ENCODE assay signal across 17 cellular contexts in genomic region chr6:157974341-157974894, GRCh38. TPM values are rescaled to one million over a fixed set of nuclear protein-coding genes. Genes with fewer than 3 reads are reported as not detected.
DNase-seq lines count a peak whose midpoint lies in the region; ATAC-seq and TF ChIP-seq lines count a peak whose summit lies in the region.
"Had no signal": no experiment of that assay in that cellular context is flagged by ENCODE, and none has a peak within 500 bp of the region (broad histone marks: within the 10 kb centered on the region; RNA-seq: fewer than 3 reads in every experiment).

No MANE protein-coding gene starts in this region.

- no peaks in the 10 kb centered on the region for H3K4me1 ChIP-seq in HEK293 (ENCODE audit: control insufficient read depth, insufficient read depth, low read length)
- H3K4me1 ChIP-seq: gastrocnemius medialis had no signal

- no peak overlapping the region for H3K4me3 ChIP-seq in HEK293 (ENCODE audit: low read depth, low read length)
- H3K4me3 ChIP-seq: gastrocnemius medialis, Peyer's patch had no signal

- no peaks in the 10 kb centered on the region for H3K36me3 ChIP-seq in HEK293 (ENCODE audit: control insufficient read depth in 2 of 2, insufficient read depth in 1 of 2, low read length in 2 of 2)
- H3K36me3 ChIP-seq: gastrocnemius medialis, Peyer's patch had no signal

- TF ChIP-seq CTCF in HEK293 (tag by site-specific recombination; IDR thresholded peaks at IDR 0.05) (no peak), VCaP (conservative IDR thresholded peaks at IDR 0.05) (no peak)

- POLR2A ChIA-PET in HEK293 (lab: Yijun Ruan, JAX): no interaction called here

- H3K9me3 ChIP-seq in HEK293 (ENCODE audit: control insufficient read depth, insufficient read depth, low read depth, low read length): no peaks in the 10 kb centered on the region
- H3K9me3 ChIP-seq: gastrocnemius medialis, Peyer's patch had no signal

- peak; percentile 71 for DNase-seq in Daoy (ENCODE audit: low read depth)
- peak; percentile 56 for DNase-seq in hepatic stellate cell (ENCODE audit: low spot score)
- DNase-seq in activated gamma-delta T cell (lab: John Stamatoyannopoulos, UW): no peak
- DNase-seq in putamen (ENCODE audit: low spot score): no peak
- no peak for DNase-seq in T1000 (lab: John Stamatoyannopoulos, UW)
- DNase-seq: activated CD8-positive, alpha-beta memory T cell treated with anti-CD3 and anti-CD28 coated beads, Interleukin-2, amount 10 ng/mL, durations not matched to agents 7 days and 5 days; effector memory CD8-positive, alpha-beta T cell; gastrocnemius medialis; NCI-H187 treated with DMSO at 0.1 percent for 48 hours; NCI-H526 treated with DMSO at 0.1 percent for 48 hours; Peyer's patch; stimulated activated CD4-positive, alpha-beta T cell treated with anti-CD3 and anti-CD28 coated beads, Interleukin-15, amount 100 ng/mL, for 24 hours had no signal

- H3K27ac ChIP-seq in HEK293 (ENCODE audit: extremely low read depth, low read depth, low read length): no peak overlapping the region
- H3K27ac ChIP-seq in VCaP: peak overlapping the region; percentile 27; the same call in 1 of the 2 replicates
- H3K27ac ChIP-seq: gastrocnemius medialis, HL-60, Peyer's patch had no signal

- CTCF ChIA-PET in HEK293 (lab: Yijun Ruan, JAX): interaction anchor here (1.2 kb wide), 1 partner anchor 97 kb away, joined by 3 read pairs; no protein-coding TSS in a partner anchor

- no peak for ATAC-seq in GM21786 (IDR thresholded peaks at IDR 0.05; ENCODE audit: unreplicated experiment)
- ATAC-seq: activated CD4-positive, CD25-positive, alpha-beta regulatory T cell treated with anti-CD3 and anti-CD28 coated beads, Interleukin-2, amount 50 U/mL, for 24 hours; activated CD8-positive, alpha-beta memory T cell treated with anti-CD3 and anti-CD28 coated beads, Interleukin-2, amount 10 ng/mL, durations not matched to agents 7 days and 5 days; effector memory CD8-positive, alpha-beta T cell; gastrocnemius medialis had no signal

TF ChIP-seq in HEK293, 187 proteins besides CTCF, POLR2A, EP300 and RAD21:
- TF ChIP-seq SP7 (tag by site-specific recombination; IDR thresholded peaks at IDR 0.05): peak; percentile 47; the same call in 1 of the 2 replicates
- no peak for TF ChIP-seq ZNF16 (tag by site-specific recombination; IDR thresholded peaks at IDR 0.05; ENCODE audit: low read depth)

RNA-seq across cellular contexts. Expression of gene SYNJ2, which starts 7.2 kb away (rescaled TPM):
- 155 and 177 TPM in 2 replicates for total RNA-seq in Daoy (2014; rRNA removed; shearing (Covaris generic))

Comparison
In these comparisons a context has a peak if more than half of its experiments do, and no peak if none do; other contexts are left out.
1. DNase-seq: peak in Daoy (single experiment) and hepatic stellate cell (single experiment); none in activated gamma-delta T cell (single experiment), putamen (single experiment) and T1000 (single experiment).